Comparison of ENCODE assay signal across 15 cellular contexts in the genomic region with DNA sequence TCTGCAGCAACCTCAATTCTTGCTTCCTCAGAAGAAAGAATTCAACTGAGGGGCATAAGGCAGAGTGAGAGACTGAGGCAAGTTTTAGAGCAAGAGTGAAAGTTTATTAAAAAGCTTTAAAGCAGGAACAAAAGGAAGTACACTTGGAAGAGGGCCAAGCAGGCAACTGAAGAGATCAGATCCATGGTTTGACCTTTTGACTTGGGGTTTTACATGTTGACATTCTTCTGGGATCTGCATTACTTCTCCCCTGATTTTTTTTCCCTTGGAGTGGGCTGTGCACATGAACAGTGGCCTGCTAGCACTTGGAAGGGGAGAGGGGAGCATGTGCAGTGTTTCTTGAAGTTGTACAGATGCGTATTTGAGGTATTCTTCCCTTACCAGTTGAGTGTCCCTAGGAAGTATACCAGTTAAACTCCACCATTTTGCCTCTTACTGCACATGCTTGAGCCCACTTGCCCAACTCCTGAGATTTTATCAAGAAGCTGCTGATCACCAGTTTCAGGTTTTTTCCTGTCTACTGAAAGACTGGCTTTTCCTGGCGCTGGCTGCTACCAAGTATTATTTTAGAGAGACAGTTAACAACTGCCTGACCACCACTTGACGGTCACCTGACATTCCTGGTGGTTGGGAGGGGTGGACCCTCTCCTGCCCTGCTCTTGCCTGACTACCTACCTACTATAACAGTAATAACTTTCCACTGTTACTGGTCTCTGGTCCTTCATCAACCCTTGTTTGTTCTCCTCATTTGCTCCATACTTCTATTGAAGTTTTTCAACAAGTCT.
"Had no signal": no experiment of that assay in that cellular context is flagged by ENCODE, and none has a peak within 500 bp of the region (broad histone marks: within the 10 kb centered on the region; RNA-seq: fewer than 3 reads in every experiment).

No MANE protein-coding gene starts in this region.

- H3K4me3 ChIP-seq: left lung, ovary, testis had no signal

- H3K9me3 ChIP-seq: ovary, testis had no signal

- H3K27me3 ChIP-seq: foreskin keratinocyte, left lung, ovary, testis had no signal

- H3K4me1 ChIP-seq: foreskin keratinocyte, left lung, testis had no signal

- ATAC-seq: foreskin keratinocyte; left lung; stimulated activated naive CD8-positive, alpha-beta T cell treated with anti-CD3 and anti-CD28 coated beads, Interleukin-15, amount 100 ng/mL, for 72 hours; WTC11 had no signal

- H3K27ac ChIP-seq: foreskin keratinocyte, left lung, ovary, testis had no signal

- H3K36me3 ChIP-seq: left lung, ovary had no signal

- DNase-seq: activated CD4-positive, alpha-beta T cell treated with anti-CD3 and anti-CD28 coated beads, Interleukin-2, amount 10 ng/mL, durations not matched to agents 24 days and 14 days; activated naive CD4-positive, alpha-beta T cell treated with anti-CD3 and anti-CD28 coated beads, Interleukin-2, amount 10 ng/mL, durations not matched to agents 7 days and 5 days; activated T-cell treated with anti-CD3 and anti-CD28 coated beads for 4 hours; cerebellar nuclear complex; dermis blood vessel endothelial cell; endodermal cell; foreskin keratinocyte; head of caudate nucleus; islet precursor cell; left lung; ovary; stimulated activated CD4-positive, alpha-beta T cell treated with anti-CD3 and anti-CD28 coated beads, Interleukin-4, amount 100 ng/mL, for 4 hours; stimulated activated naive CD8-positive, alpha-beta T cell treated with anti-CD3 and anti-CD28 coated beads, Interleukin-15, amount 100 ng/mL, for 72 hours; testis had no signal
